In the genomic region with DNA sequence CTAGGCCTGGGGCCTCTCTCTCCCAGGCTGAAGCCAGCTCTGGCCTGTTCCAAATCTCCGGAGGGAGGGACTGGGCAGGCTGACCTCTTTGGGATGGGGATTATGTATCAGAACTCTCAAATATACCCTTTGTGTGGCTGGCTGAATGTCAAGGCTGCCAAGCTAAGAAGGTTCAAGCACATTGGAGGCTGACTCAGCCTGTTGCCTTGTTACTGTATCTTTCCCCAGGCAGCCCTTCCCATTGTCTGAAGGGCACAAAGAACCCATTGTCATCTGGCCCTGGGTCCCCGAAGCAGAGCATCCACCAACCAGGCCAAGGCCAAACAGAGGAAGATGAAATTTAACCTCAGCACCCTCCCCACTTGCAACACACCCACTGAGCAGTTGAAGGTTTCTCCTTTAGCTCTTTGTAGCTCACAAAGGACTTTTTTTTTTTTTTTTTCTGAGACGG, we compare ENCODE assay signal across 1 cellular context.
A peak's percentile ranks its signal among the peaks of the same experiment; 100 is the strongest.
TF ChIP-seq lines count a peak whose summit lies in the region.

No MANE protein-coding gene starts in this region.

TF ChIP-seq in SK-N-SH, 30 proteins besides CTCF, POLR2A, EP300 and RAD21 (continued from another document):
- TF ChIP-seq, protein P1, sequence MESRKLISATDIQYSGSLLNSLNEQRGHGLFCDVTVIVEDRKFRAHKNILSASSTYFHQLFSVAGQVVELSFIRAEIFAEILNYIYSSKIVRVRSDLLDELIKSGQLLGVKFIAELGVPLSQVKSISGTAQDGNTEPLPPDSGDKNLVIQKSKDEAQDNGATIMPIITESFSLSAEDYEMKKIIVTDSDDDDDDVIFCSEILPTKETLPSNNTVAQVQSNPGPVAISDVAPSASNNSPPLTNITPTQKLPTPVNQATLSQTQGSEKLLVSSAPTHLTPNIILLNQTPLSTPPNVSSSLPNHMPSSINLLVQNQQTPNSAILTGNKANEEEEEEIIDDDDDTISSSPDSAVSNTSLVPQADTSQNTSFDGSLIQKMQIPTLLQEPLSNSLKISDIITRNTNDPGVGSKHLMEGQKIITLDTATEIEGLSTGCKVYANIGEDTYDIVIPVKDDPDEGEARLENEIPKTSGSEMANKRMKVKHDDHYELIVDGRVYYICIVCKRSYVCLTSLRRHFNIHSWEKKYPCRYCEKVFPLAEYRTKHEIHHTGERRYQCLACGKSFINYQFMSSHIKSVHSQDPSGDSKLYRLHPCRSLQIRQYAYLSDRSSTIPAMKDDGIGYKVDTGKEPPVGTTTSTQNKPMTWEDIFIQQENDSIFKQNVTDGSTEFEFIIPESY (IDR thresholded peaks at IDR 0.05; ENCODE audit: borderline replicate concordance, low read depth) = 0 out of 2 replicates have a peak, but pooled peaks have one; percentile 13
- TF ChIP-seq, protein P2, sequence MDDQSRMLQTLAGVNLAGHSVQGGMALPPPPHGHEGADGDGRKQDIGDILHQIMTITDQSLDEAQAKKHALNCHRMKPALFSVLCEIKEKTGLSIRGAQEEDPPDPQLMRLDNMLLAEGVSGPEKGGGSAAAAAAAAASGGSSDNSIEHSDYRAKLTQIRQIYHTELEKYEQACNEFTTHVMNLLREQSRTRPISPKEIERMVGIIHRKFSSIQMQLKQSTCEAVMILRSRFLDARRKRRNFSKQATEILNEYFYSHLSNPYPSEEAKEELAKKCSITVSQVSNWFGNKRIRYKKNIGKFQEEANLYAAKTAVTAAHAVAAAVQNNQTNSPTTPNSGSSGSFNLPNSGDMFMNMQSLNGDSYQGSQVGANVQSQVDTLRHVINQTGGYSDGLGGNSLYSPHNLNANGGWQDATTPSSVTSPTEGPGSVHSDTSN (IDR thresholded peaks at IDR 0.05) = no peak; the same call in 1 of the 2 replicates
- TF ChIP-seq TEAD4 (IDR thresholded peaks at IDR 0.05; ENCODE audit: borderline replicate concordance, insufficient read depth) (no peak), MXI1 (IDR thresholded peaks at IDR 0.05; ENCODE audit: low read depth, low read length) (no peak), RCOR1 (IDR thresholded peaks at IDR 0.05; ENCODE audit: low read length) (no peak), GABPA (IDR thresholded peaks at IDR 0.05; ENCODE audit: low read depth) (no peak), TCF12 (IDR thresholded peaks at IDR 0.05) (peak; percentile 48; the same call in 1 of the 2 replicates), RXRA (IDR thresholded peaks at IDR 0.05; ENCODE audit: borderline replicate concordance, low read depth) (0 out of 2 replicates have a peak, but pooled peaks have one; percentile 23), FOXJ3 (CRISPR knock-in tag; IDR thresholded peaks at IDR 0.05) (no peak), SIN3A (IDR thresholded peaks at IDR 0.05; ENCODE audit: borderline replicate concordance, low read depth, low read length) (peak; percentile 22; the same call in 1 of the 2 replicates), FOXM1 (IDR thresholded peaks at IDR 0.05; ENCODE audit: low read depth) (no peak), POLR2AphosphoS5 (IDR thresholded peaks at IDR 0.05; ENCODE audit: low read depth, low read length) (0 out of 2 replicates have a peak, but pooled peaks have one; percentile 17), JUND (IDR thresholded peaks at IDR 0.05) (0 out of 2 replicates have a peak, but pooled peaks have one; percentile 23), NFIC (IDR thresholded peaks at IDR 0.05; ENCODE audit: borderline replicate concordance) (peak; percentile 63; the same call in 1 of the 2 replicates)
- TF ChIP-seq, protein P3, sequence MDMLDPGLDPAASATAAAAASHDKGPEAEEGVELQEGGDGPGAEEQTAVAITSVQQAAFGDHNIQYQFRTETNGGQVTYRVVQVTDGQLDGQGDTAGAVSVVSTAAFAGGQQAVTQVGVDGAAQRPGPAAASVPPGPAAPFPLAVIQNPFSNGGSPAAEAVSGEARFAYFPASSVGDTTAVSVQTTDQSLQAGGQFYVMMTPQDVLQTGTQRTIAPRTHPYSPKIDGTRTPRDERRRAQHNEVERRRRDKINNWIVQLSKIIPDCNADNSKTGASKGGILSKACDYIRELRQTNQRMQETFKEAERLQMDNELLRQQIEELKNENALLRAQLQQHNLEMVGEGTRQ (IDR thresholded peaks at IDR 0.05; ENCODE audit: borderline replicate concordance, low read depth, low read length) = no peak
- TF ChIP-seq, protein P4, sequence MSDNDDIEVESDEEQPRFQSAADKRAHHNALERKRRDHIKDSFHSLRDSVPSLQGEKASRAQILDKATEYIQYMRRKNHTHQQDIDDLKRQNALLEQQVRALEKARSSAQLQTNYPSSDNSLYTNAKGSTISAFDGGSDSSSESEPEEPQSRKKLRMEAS (IDR thresholded peaks at IDR 0.05; ENCODE audit: low read depth) = no peak
TF ChIP-seq in SK-N-SH: peak in this region for 8.
